11 cellular contexts compared by ENCODE assay signal in the genomic region with DNA sequence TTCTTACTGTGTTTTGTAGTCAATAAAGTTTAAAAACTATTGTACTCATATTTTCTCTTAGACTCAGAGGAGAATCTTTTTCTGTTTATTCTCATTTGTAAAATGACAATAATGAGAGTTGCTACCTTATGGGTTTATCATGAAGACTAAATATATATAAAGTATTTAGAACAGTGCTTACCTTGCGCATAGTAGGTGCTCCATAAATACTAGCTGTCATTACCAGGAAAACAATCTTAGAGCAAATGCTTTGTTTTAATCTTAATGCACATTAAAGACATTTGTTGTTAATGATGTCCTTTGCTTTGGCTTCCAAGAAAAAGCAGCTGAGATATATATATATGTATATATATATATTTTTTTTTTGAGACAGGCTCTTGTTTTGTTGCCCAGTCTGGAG.
"Had no signal": no experiment of that assay in that cellular context is flagged by ENCODE, and none has a peak within 500 bp of the region (broad histone marks: within the 10 kb centered on the region; RNA-seq: fewer than 3 reads in every experiment).

No MANE protein-coding gene starts in this region.

- FAIRE-seq: H1, H54 had no signal

- H3K9ac ChIP-seq: GM23248 had no signal

- H3K4me3 ChIP-seq: GM23248, GM23338, HAP-1 had no signal

- H3K4me2 ChIP-seq: GM23338 had no signal

- H3K27ac ChIP-seq: GM23248 had no signal

- H3K9me3 ChIP-seq: HAP-1 had no signal

- ATAC-seq: GM23338, HCT116 had no signal

- H3K4me1 ChIP-seq: HAP-1 had no signal

- H2AFZ ChIP-seq: GM23248, GM23338 had no signal

- DNase-seq: GM23248, GOT3, H7, H9, HCEC 1CT, HFFc6 had no signal
